1 cellular context compared by ENCODE assay signal in genomic region chr11:63289658-63290057, GRCh38.
TF ChIP-seq lines count a peak whose summit lies in the region.

No MANE protein-coding gene starts in this region.

TF ChIP-seq in HepG2, 621 proteins besides CTCF, POLR2A, EP300 and RAD21 (continued from another document and continues in another):
- peak; percentile 90; the same call in 1 of the 2 replicates for TF ChIP-seq AHDC1 (CRISPR knock-in tag; IDR thresholded peaks at IDR 0.05; ENCODE audit: borderline replicate concordance)
- no peak for TF ChIP-seq CREB1 (IDR thresholded peaks at IDR 0.05)
- TF ChIP-seq CREB1 (CRISPR knock-in tag; IDR thresholded peaks at IDR 0.05) = no peak
- TF ChIP-seq SIX4 (CRISPR knock-in tag; IDR thresholded peaks at IDR 0.05) = peak; percentile 55; the same call in 1 of the 2 replicates
- TF ChIP-seq NFYB (CRISPR knock-in tag; IDR thresholded peaks at IDR 0.05) = no peak
- no peak for TF ChIP-seq ZNF441 (CRISPR knock-in tag; IDR thresholded peaks at IDR 0.05; ENCODE audit: borderline replicate concordance)
- peak; percentile 36; the same call in 1 of the 2 replicates for TF ChIP-seq ZSCAN29 (CRISPR knock-in tag; conservative IDR thresholded peaks at IDR 0.05)
- TF ChIP-seq SNRNP70 (IDR thresholded peaks at IDR 0.05; ENCODE audit: low read depth, low read length) = no peak
- TF ChIP-seq FOXK1 (CRISPR knock-in tag; IDR thresholded peaks at IDR 0.05; ENCODE audit: borderline replicate concordance, low read depth) = peak; percentile 49; the same call in 1 of the 2 replicates
- peak; percentile 29; the same call in 1 of the 2 replicates for TF ChIP-seq FOSL2 (CRISPR knock-in tag; IDR thresholded peaks at IDR 0.05)
- TF ChIP-seq GATAD2A (CRISPR knock-in tag; IDR thresholded peaks at IDR 0.05) = peak; percentile 79
- peak; percentile 90 for TF ChIP-seq ARID5B (CRISPR knock-in tag; IDR thresholded peaks at IDR 0.05)
- TF ChIP-seq FOSL1 (CRISPR knock-in tag; IDR thresholded peaks at IDR 0.05; ENCODE audit: borderline replicate concordance) = peak; percentile 65; the same call in 1 of the 2 replicates
- peak; percentile 55 for TF ChIP-seq HNF4G (IDR thresholded peaks at IDR 0.05; ENCODE audit: borderline replicate concordance, low read depth, low read length)
- no peak for TF ChIP-seq HNF4G (CRISPR knock-in tag; IDR thresholded peaks at IDR 0.05; ENCODE audit: borderline replicate concordance, low read depth)
- TF ChIP-seq NFIC (IDR thresholded peaks at IDR 0.05; ENCODE audit: low read length) = peak; percentile 76; the same call in 1 of the 2 replicates
- no peak for TF ChIP-seq ZNF781 (CRISPR knock-in tag; IDR thresholded peaks at IDR 0.05; ENCODE audit: borderline replicate concordance, not compliant biosample characterization)
- TF ChIP-seq, protein P1, sequence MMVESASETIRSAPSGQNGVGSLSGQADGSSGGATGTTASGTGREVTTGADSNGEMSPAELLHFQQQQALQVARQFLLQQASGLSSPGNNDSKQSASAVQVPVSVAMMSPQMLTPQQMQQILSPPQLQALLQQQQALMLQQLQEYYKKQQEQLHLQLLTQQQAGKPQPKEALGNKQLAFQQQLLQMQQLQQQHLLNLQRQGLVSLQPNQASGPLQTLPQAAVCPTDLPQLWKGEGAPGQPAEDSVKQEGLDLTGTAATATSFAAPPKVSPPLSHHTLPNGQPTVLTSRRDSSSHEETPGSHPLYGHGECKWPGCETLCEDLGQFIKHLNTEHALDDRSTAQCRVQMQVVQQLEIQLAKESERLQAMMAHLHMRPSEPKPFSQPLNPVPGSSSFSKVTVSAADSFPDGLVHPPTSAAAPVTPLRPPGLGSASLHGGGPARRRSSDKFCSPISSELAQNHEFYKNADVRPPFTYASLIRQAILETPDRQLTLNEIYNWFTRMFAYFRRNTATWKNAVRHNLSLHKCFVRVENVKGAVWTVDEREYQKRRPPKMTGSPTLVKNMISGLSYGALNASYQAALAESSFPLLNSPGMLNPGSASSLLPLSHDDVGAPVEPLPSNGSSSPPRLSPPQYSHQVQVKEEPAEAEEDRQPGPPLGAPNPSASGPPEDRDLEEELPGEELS (CRISPR knock-in tag; IDR thresholded peaks at IDR 0.05) = peak; percentile 18; the same call in 1 of the 2 replicates
- TF ChIP-seq ZSCAN21 (CRISPR knock-in tag; IDR thresholded peaks at IDR 0.05; ENCODE audit: borderline replicate concordance) = no peak
- peak; percentile 96 for TF ChIP-seq THRA (CRISPR knock-in tag; IDR thresholded peaks at IDR 0.05; ENCODE audit: borderline replicate concordance)
- TF ChIP-seq ELF3 (CRISPR knock-in tag; IDR thresholded peaks at IDR 0.05) = 0 out of 2 replicates have a peak, but pooled peaks have one; percentile 13
- peak; percentile 86 for TF ChIP-seq FOXA3 (CRISPR knock-in tag; IDR thresholded peaks at IDR 0.05)
- TF ChIP-seq SOX5 (CRISPR knock-in tag; IDR thresholded peaks at IDR 0.05; ENCODE audit: borderline replicate concordance) = peak; percentile 52; the same call in 1 of the 2 replicates
- TF ChIP-seq, protein P2, sequence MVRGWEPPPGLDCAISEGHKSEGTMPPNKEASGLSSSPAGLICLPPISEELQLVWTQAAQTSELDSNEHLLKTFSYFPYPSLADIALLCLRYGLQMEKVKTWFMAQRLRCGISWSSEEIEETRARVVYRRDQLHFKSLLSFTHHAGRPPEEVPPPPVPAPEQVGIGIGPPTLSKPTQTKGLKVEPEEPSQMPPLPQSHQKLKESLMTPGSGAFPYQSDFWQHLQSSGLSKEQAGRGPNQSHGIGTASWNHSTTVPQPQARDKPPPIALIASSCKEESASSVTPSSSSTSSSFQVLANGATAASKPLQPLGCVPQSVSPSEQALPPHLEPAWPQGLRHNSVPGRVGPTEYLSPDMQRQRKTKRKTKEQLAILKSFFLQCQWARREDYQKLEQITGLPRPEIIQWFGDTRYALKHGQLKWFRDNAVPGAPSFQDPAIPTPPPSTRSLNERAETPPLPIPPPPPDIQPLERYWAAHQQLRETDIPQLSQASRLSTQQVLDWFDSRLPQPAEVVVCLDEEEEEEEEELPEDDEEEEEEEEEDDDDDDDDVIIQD (CRISPR knock-in tag; IDR thresholded peaks at IDR 0.05; ENCODE audit: low read depth) = peak; percentile 32; the same call in 1 of the 2 replicates
- TF ChIP-seq FOXA1 (IDR thresholded peaks at IDR 0.05) = no peak; the same call in 1 of the 2 replicates
- TF ChIP-seq FOXA1 (CRISPR knock-in tag; IDR thresholded peaks at IDR 0.05) = 0 out of 2 replicates have a peak, but pooled peaks have one; percentile 27
- TF ChIP-seq, protein P3, sequence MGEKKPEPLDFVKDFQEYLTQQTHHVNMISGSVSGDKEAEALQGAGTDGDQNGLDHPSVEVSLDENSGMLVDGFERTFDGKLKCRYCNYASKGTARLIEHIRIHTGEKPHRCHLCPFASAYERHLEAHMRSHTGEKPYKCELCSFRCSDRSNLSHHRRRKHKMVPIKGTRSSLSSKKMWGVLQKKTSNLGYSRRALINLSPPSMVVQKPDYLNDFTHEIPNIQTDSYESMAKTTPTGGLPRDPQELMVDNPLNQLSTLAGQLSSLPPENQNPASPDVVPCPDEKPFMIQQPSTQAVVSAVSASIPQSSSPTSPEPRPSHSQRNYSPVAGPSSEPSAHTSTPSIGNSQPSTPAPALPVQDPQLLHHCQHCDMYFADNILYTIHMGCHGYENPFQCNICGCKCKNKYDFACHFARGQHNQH (CRISPR knock-in tag; IDR thresholded peaks at IDR 0.05) = no peak
- peak; percentile 61 for TF ChIP-seq MIXL1 (CRISPR knock-in tag; IDR thresholded peaks at IDR 0.05)
- no peak for TF ChIP-seq ELK4 (CRISPR knock-in tag; IDR thresholded peaks at IDR 0.05; ENCODE audit: borderline replicate concordance)
- peak; percentile 86 for TF ChIP-seq SIX1 (CRISPR knock-in tag; IDR thresholded peaks at IDR 0.05; ENCODE audit: borderline replicate concordance)
- TF ChIP-seq FOXP1 (IDR thresholded peaks at IDR 0.05) = no peak
- TF ChIP-seq FOXP1 (CRISPR knock-in tag; IDR thresholded peaks at IDR 0.05) = peak; percentile 83
- TF ChIP-seq ZKSCAN1 (IDR thresholded peaks at IDR 0.05; ENCODE audit: low read length) = no peak
- 0 out of 4 replicates have a peak, but pooled peaks of 1 of the 2 experiments have one; percentile 25 for TF ChIP-seq KLF16 (CRISPR knock-in tag; IDR thresholded peaks at IDR 0.05)
- TF ChIP-seq, protein P4, sequence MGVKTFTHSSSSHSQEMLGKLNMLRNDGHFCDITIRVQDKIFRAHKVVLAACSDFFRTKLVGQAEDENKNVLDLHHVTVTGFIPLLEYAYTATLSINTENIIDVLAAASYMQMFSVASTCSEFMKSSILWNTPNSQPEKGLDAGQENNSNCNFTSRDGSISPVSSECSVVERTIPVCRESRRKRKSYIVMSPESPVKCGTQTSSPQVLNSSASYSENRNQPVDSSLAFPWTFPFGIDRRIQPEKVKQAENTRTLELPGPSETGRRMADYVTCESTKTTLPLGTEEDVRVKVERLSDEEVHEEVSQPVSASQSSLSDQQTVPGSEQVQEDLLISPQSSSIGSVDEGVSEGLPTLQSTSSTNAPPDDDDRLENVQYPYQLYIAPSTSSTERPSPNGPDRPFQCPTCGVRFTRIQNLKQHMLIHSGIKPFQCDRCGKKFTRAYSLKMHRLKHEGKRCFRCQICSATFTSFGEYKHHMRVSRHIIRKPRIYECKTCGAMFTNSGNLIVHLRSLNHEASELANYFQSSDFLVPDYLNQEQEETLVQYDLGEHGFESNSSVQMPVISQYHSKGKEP (CRISPR knock-in tag; IDR thresholded peaks at IDR 0.05) = no peak
